ENCODE assay signal across 20 cellular contexts in the genomic region with DNA sequence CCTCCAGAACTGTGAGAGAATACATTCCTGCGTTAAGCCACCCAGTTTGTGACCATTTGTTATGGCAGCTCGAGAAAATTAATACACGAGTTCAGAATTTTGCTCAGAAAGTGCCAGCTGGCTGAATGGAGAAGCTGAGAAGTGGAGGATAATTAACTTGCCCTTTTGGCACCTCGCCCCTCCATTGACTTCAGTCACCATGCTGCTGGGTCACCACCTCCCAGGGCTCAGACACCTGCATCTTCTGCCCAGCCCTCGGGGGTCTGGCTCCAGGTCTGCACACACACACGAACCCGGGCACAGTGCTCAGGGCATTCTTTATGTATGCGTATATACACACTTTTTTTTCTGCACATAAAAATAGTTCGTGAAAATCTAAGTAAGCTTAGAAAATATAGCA. TPM values are rescaled to one million over a fixed set of nuclear protein-coding genes. Genes with fewer than 3 reads are reported as not detected.
DNase-seq lines count a peak whose midpoint lies in the region; ATAC-seq, FAIRE-seq and TF ChIP-seq lines count a peak whose summit lies in the region.
"Had no signal": no experiment of that assay in that cellular context is flagged by ENCODE, and none has a peak within 500 bp of the region (broad histone marks: within the 10 kb centered on the region; RNA-seq: fewer than 3 reads in every experiment).

No MANE protein-coding gene starts in this region.

- H3K9me3 Mint-ChIP-seq in endodermal cell = peaks cover 9% of the 10 kb centered on the region

- H3K27me3 ChIP-seq in endodermal cell (ENCODE audit: control insufficient read depth, insufficient read depth, low read length, poor library complexity, severe bottlenecking) = no peaks in the 10 kb centered on the region
- H3K27me3 ChIP-seq: BLaER1 had no signal

- H3K27me3 Mint-ChIP-seq in endodermal cell (ENCODE audit: insufficient read depth) = no peaks in the 10 kb centered on the region

- DNase-seq in DMS 273 (lab: John Stamatoyannopoulos, UW; ENCODE audit: unreplicated experiment) = peak; percentile 68
- DNase-seq in DMS 273 treated with DMSO at 0.1 percent for 48 hours (lab: John Stamatoyannopoulos, UW) = no peak
- DNase-seq in HTR-8/SVneo (ENCODE audit: insufficient read length, low spot score) = no peak
- DNase-seq in endodermal cell = peak; percentile 31
- peak; percentile 15 for DNase-seq in omental fat pad (ENCODE audit: low spot score)
- no peak for DNase-seq in activated T-cell treated with anti-CD3 and anti-CD28 coated beads for 4 hours
- DNase-seq in AML-193 (lab: John Stamatoyannopoulos, UW) = no peak
- DNase-seq in MV-4-11 (lab: John Stamatoyannopoulos, UW) = no peak
- DNase-seq: CD4-positive, alpha-beta memory T cell; DMS79; KBM-7; NCI-H1417 treated with DMSO at 0.1 percent for 48 hours; NCI-H1930; SHP77; SK-N-SH had no signal

- 92 to 94% methylated on average over 3 to 9 of the region's 9 CpGs for WGBS in endodermal cell (ENCODE audit: insufficient coverage in 1 of 2, insufficient read length in 1 of 2), 2 experiments

- no peak overlapping the region for H3K27ac Mint-ChIP-seq in endodermal cell
- H3K27ac Mint-ChIP-seq: CD4-positive, alpha-beta memory T cell had no signal

- peaks cover 15% of the 10 kb centered on the region for H3K4me1 ChIP-seq in endodermal cell (ENCODE audit: control insufficient read depth, insufficient read depth, low read length)

- TF ChIP-seq CTCF in endodermal cell (conservative IDR thresholded peaks at IDR 0.05) = no peak
- TF ChIP-seq CTCF in omental fat pad (IDR thresholded peaks at IDR 0.05) = no peak

- no peak for ATAC-seq in omental fat pad (ENCODE audit: low FRiP score)

- H3K9ac ChIP-seq in endodermal cell (ENCODE audit: extremely low read depth, low read length, poor library complexity, severe bottlenecking) = no peak overlapping the region
- H3K9ac ChIP-seq: BLaER1, SK-N-SH had no signal

- no peak overlapping the region for H3K4me3 ChIP-seq in endodermal cell (ENCODE audit: low read length)
- H3K4me3 ChIP-seq: BLaER1 had no signal

- peaks cover 19% of the 10 kb centered on the region for H3K4me1 Mint-ChIP-seq in endodermal cell

- no peaks in the 10 kb centered on the region for H3K36me3 ChIP-seq in endodermal cell (ENCODE audit: control insufficient read depth, insufficient read depth, low read length)
- H3K36me3 ChIP-seq: BLaER1 had no signal

- no peak overlapping the region for H3K27ac ChIP-seq in endodermal cell (ENCODE audit: low read depth, low read length)
- H3K27ac ChIP-seq: 22Rv1, BLaER1 had no signal

- FAIRE-seq in HTR-8/SVneo (lab: Jason Lieb, UNC) = peak; percentile 57
- FAIRE-seq: H1, RCC 7860 had no signal

- H3K36me3 Mint-ChIP-seq in endodermal cell (ENCODE audit: low read depth) = no peaks in the 10 kb centered on the region
- H3K36me3 Mint-ChIP-seq: CD4-positive, alpha-beta memory T cell had no signal

- H3K9me3 ChIP-seq in endodermal cell (ENCODE audit: control insufficient read depth, low read length) = peaks cover 12% of the 10 kb centered on the region

- H3K4me3 Mint-ChIP-seq in endodermal cell = no peak overlapping the region
- H3K4me3 Mint-ChIP-seq: CD4-positive, alpha-beta memory T cell had no signal

RNA-seq across cellular contexts. Expression of a gene that starts 32.0 kb away (rescaled TPM):
- total RNA-seq in endodermal cell (100 to 1,000 TPM; 109 to 153 TPM), omental fat pad (100 to 1,000 TPM in 3 of 4 donors, 10 to 100 TPM in 1; 99.0 to 201 (median 158) TPM)
- 59.2 TPM for polyA plus RNA-seq in endodermal cell (2013, experiment 1 of 2)
- 56.9 TPM for polyA plus RNA-seq in endodermal cell (2013, experiment 2 of 2)
- total RNA-seq: OCI-LY7 had no signal

Comparison
In these comparisons a context has a peak if more than half of its experiments do, and no peak if none do; other contexts are left out.
1. DNase-seq: peak in DMS 273 (single experiment), endodermal cell (single experiment) and omental fat pad (single experiment); none in DMS 273 treated with DMSO at 0.1 percent for 48 hours (single experiment), HTR-8/SVneo (single experiment), activated T-cell treated with anti-CD3 and anti-CD28 coated beads for 4 hours (single experiment), AML-193 (0 of 2) and MV-4-11 (single experiment).